In the genomic region with DNA sequence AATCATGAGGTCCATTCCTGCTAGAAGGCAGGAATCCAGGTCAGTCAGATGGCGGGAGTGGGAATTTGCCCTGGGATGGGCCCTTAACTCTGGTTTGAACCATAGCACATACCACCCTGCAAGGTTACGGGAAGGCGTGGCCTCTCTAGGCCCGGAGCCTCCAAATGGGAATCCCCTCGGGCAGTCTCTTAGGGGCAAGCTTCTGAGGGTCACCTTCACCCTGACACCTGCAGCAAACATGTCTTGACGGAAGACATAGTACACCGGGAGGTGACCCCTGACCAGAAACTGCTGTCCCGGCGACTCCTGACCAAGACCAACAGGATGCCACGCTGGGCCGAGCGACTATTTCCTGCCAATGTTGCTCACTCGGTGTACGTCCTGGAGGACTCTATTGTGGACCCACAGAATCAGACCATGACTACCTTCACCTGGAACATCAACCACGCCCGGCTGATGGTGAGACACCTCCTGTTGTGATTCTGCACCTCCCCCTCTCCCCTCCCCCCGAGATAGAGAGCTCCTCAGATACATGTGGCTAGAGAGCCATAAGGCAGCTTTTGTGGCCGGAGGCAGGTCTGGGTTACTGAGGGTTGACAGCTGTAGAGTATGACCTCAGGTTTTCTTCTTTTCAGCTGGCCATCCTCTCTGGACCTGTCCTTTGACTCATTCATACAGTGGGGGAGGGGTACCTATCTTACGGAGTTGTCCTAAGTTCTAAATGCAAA, we compare ENCODE assay signal across 6 cellular contexts. TPM values are rescaled to one million over a fixed set of nuclear protein-coding genes. Genes with fewer than 3 reads are reported as not detected.
DNase-seq lines count a peak whose midpoint lies in the region; ATAC-seq and TF ChIP-seq lines count a peak whose summit lies in the region.

No MANE protein-coding gene starts in this region.

- H3K4me3 ChIP-seq in CD4-positive, alpha-beta memory T cell (ENCODE audit: low read length in 2 of 2) = peak overlapping the region; percentile 84 to 94
- H3K4me3 ChIP-seq in gastroesophageal sphincter (peak overlapping the region; percentile 80 to 95), upper lobe of right lung (peak overlapping the region; percentile 99)

- peak overlapping the region; percentile 78 for H3K27ac ChIP-seq in CD4-positive, alpha-beta memory T cell (ENCODE audit: low read depth, low read length)
- peak overlapping the region in 3 of 4 donors; percentile 85 to 91 (median 89) for H3K27ac ChIP-seq in gastroesophageal sphincter
- peak overlapping the region; percentile 86 for H3K27ac ChIP-seq in upper lobe of right lung

- ATAC-seq in gastroesophageal sphincter (no peak), upper lobe of right lung (no peak), GM21526 (IDR thresholded peaks at IDR 0.05; ENCODE audit: low FRiP score, unreplicated experiment) (no peak)

- H3K27ac Mint-ChIP-seq in CD4-positive, alpha-beta memory T cell = peak overlapping the region; percentile 84 to 97 (median 92)

- H3K36me3 ChIP-seq in CD4-positive, alpha-beta memory T cell (ENCODE audit: insufficient read depth, low read length) = peaks cover 10% of the 10 kb centered on the region
- H3K36me3 ChIP-seq in gastroesophageal sphincter (peaks cover 0 to 35% of the 10 kb centered on the region in 2 donors), upper lobe of right lung (peaks cover 27% of the 10 kb centered on the region)

- no peak for TF ChIP-seq EP300 in gastroesophageal sphincter (IDR thresholded peaks at IDR 0.05)

- peak in 1 of 5 donors; percentile 61 for DNase-seq in CD4-positive, alpha-beta memory T cell
- DNase-seq in upper lobe of right lung (no peak), NK-92 (lab: John Stamatoyannopoulos, UW; ENCODE audit: unreplicated experiment) (no peak)

- 82 to 86% methylated on average over 1 to 2 of the region's 19 CpGs for WGBS in gastroesophageal sphincter (ENCODE audit: low coverage in 1 of 2), 2 donors

- CTCF ChIA-PET in CD4-positive, alpha-beta memory T cell (lab: Charles Lee; ENCODE audit: partially characterized antibody) = interaction anchor here (0.6 to 4.8 kb wide), 5 partner anchors 32 to 194 kb away, joined by 3 to 16 read pairs (median 3); no protein-coding TSS in a partner anchor

- no peaks in the 10 kb centered on the region for H3K27me3 ChIP-seq in CD4-positive, alpha-beta memory T cell (ENCODE audit: insufficient read depth, low read length)
- H3K27me3 ChIP-seq in gastroesophageal sphincter (no peaks in the 10 kb centered on the region), upper lobe of right lung (no peaks in the 10 kb centered on the region)

- H3K4me3 Mint-ChIP-seq in CD4-positive, alpha-beta memory T cell = peak overlapping the region; percentile 91 to 97 (median 95)

- H3K36me3 Mint-ChIP-seq in CD4-positive, alpha-beta memory T cell = peaks cover 18 to 34% of the 10 kb centered on the region in 2 donors

- intact Hi-C loops in CD4-positive, alpha-beta memory T cell (cut with micrococcal nuclease) = loop anchor here (5.0 kb wide), 2 partner anchors 58 to 172 kb away; partner anchors contain the start of gene NSD1
- intact Hi-C loops in upper lobe of right lung (cut with DNase I) = no loop called here

- no peaks in the 10 kb centered on the region for H3K9me3 ChIP-seq in CD4-positive, alpha-beta memory T cell (ENCODE audit: control insufficient read depth in 1 of 2, low read length in 2 of 2)
- no peaks in the 10 kb centered on the region for H3K9me3 ChIP-seq in gastroesophageal sphincter
- H3K9me3 ChIP-seq in upper lobe of right lung = no peaks in the 10 kb centered on the region

- no peaks in the 10 kb centered on the region for H3K27me3 Mint-ChIP-seq in CD4-positive, alpha-beta memory T cell

- TF ChIP-seq CTCF in gastroesophageal sphincter (IDR thresholded peaks at IDR 0.05) = no peak
- no peak for TF ChIP-seq CTCF in upper lobe of right lung (IDR thresholded peaks at IDR 0.05)

- H3K4me1 Mint-ChIP-seq in CD4-positive, alpha-beta memory T cell = peaks cover 44 to 83% (median 65%) of the 10 kb centered on the region in 4 donors

- peaks cover 0 to 6% (median 0%) of the 10 kb centered on the region in 8 donors for H3K9me3 Mint-ChIP-seq in CD4-positive, alpha-beta memory T cell

- peaks cover 67% of the 10 kb centered on the region for H3K4me1 ChIP-seq in CD4-positive, alpha-beta memory T cell (ENCODE audit: insufficient read depth, low read length)
- H3K4me1 ChIP-seq in gastroesophageal sphincter (peaks cover 0 to 59% (median 38%) of the 10 kb centered on the region in 3 donors), upper lobe of right lung (peaks cover 63% of the 10 kb centered on the region)

- POLR2A ChIA-PET in CD4-positive, alpha-beta memory T cell (lab: Charles Lee; ENCODE audit: partially characterized antibody) = interaction anchor here (1.2 to 2.6 kb wide), 5 partner anchors 8 to 171 kb away, joined by 3 to 14 read pairs (median 5); partner anchors contain the start of genes LMAN2 and NSD1

- TF ChIP-seq POLR2A in gastroesophageal sphincter (IDR thresholded peaks at IDR 0.05) = no peak

TF ChIP-seq in PFSK-1, 5 proteins besides CTCF, POLR2A, EP300 and RAD21:
- TF ChIP-seq POLR2AphosphoS5 (IDR thresholded peaks at IDR 0.05; ENCODE audit: low read depth, low read length) (0 out of 2 replicates have a peak, but pooled peaks have one; percentile 20), REST (IDR thresholded peaks at IDR 0.05; ENCODE audit: insufficient read depth in 1 of 2, low read depth in 2 of 2, low read length in 2 of 2) (no peak)

RNA-seq across cellular contexts. Expression of gene PRELID1, which starts 1.0 kb away (rescaled TPM):
- total RNA-seq in CD4-positive, alpha-beta memory T cell = 10 to 100 TPM; 70.9 to 72.1 TPM
- polyA plus RNA-seq in CD4-positive, alpha-beta memory T cell = 100 to 1,000 TPM; 209 to 229 TPM
- polyA plus RNA-seq in PFSK-1 (2012; ENCODE audit: insufficient read length, low read depth) = 257 TPM
- total RNA-seq in gastroesophageal sphincter = 10 to 100 TPM; 60.4 to 97.5 (median 73.5) TPM
- total RNA-seq in upper lobe of right lung = 87.0 TPM

RNA-seq across cellular contexts. Expression of gene RAB24, which starts 1.0 kb away (rescaled TPM):
- 10 to 100 TPM; 19.8 to 20.5 TPM for total RNA-seq in CD4-positive, alpha-beta memory T cell
- polyA plus RNA-seq in CD4-positive, alpha-beta memory T cell = 10 to 100 TPM; 13.3 to 16.0 TPM
- 86.3 TPM for polyA plus RNA-seq in PFSK-1 (2012; ENCODE audit: insufficient read length, low read depth)
- 10 to 100 TPM; 21.4 to 32.4 (median 24.8) TPM for total RNA-seq in gastroesophageal sphincter
- 36.3 TPM for total RNA-seq in upper lobe of right lung

RNA-seq across cellular contexts. Expression of gene MXD3, which starts 7.1 kb away (rescaled TPM):
- 10 to 100 TPM; 17.3 TPM for total RNA-seq in CD4-positive, alpha-beta memory T cell
- polyA plus RNA-seq in CD4-positive, alpha-beta memory T cell = 1 to 10 TPM in 1 of 2 donors, under 1 TPM in 1; 0.28 to 1.2 TPM
- polyA plus RNA-seq in PFSK-1 (2012; ENCODE audit: insufficient read length, low read depth) = 8.3 TPM
- total RNA-seq in gastroesophageal sphincter = 10 to 100 TPM in 1 of 4 donors, 1 to 10 TPM in 3; 1.7 to 10.9 (median 6.3) TPM
- 10.1 TPM for total RNA-seq in upper lobe of right lung

RNA-seq across cellular contexts. Expression of gene LMAN2, which starts 46.9 kb away (rescaled TPM):
- total RNA-seq in CD4-positive, alpha-beta memory T cell = 100 to 1,000 TPM; 114 to 123 TPM
- 100 to 1,000 TPM; 223 to 322 TPM for polyA plus RNA-seq in CD4-positive, alpha-beta memory T cell
- 328 TPM for polyA plus RNA-seq in PFSK-1 (2012; ENCODE audit: insufficient read length, low read depth)
- total RNA-seq in gastroesophageal sphincter = 100 to 1,000 TPM in 3 of 4 donors, 10 to 100 TPM in 1; 78.1 to 147 (median 111) TPM
- 117 TPM for total RNA-seq in upper lobe of right lung

RNA-seq across cellular contexts. Expression of gene RGS14, which starts 53.2 kb away (rescaled TPM):
- 100 to 1,000 TPM; 167 to 168 TPM for total RNA-seq in CD4-positive, alpha-beta memory T cell
- 10 to 100 TPM; 62.3 to 96.7 TPM for polyA plus RNA-seq in CD4-positive, alpha-beta memory T cell
- 35.0 TPM for polyA plus RNA-seq in PFSK-1 (2012; ENCODE audit: insufficient read length, low read depth)
- total RNA-seq in gastroesophageal sphincter (10 to 100 TPM in 3 of 4 donors, 1 to 10 TPM in 1; 7.6 to 20.1 (median 13.7) TPM), upper lobe of right lung (17.5 TPM)
